ENCODE assay signal across 1 cellular context in the genomic region with DNA sequence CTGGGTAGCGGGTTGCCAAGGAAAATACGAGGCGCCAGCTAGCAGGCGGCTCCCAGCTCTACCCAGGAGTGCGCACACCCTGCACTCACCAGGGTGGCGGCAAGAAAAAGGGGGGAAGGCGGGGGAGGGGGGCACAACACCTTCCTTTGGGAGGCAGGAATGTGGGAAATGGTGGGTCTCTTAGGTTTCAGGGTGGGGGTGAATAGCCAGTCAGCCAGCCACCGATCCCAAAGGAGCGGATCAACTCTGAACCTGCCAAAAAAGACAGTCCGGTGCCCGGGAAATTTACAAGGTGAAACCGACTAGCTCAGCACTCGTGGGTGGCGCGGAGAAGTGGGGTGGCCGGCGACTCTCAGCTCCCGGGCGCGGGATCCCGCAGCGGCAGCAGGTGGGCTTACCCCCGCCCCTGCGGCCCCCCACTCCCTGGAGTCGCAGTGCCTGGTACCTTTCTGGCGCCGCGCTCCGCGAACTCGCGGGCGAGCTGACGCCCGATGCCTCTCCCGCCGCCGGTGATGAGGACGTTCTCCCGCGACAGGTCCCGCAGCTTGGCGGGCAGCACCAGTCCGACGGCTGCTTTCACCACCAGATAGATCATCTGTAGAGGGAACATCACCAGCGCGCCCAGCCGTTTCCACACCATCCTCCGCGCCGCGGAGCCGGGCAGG.
TF ChIP-seq lines count a peak whose summit lies in the region.

No MANE protein-coding gene starts in this region.

TF ChIP-seq in H1, 55 proteins besides CTCF, POLR2A, EP300 and RAD21:
- TF ChIP-seq HDAC2 (IDR thresholded peaks at IDR 0.05; ENCODE audit: borderline replicate concordance in 1 of 2, low read depth in 2 of 2, low read length in 2 of 2) (0 out of 4 replicates have a peak, but pooled peaks of 1 of the 2 experiments have one; percentile 36), CHD1 (IDR thresholded peaks at IDR 0.05; ENCODE audit: low read depth, low read length) (no peak), SIN3A (conservative IDR thresholded peaks at IDR 0.05 in 1 of 2, IDR thresholded peaks at IDR 0.05 in 1 of 2; ENCODE audit: low read depth in 1 of 2, low read length in 2 of 2) (peak in 1 of 2 experiments; percentile 8; a peak in 1 of 4 replicates), KDM4A (IDR thresholded peaks at IDR 0.05; ENCODE audit: low read depth, low read length, severe bottlenecking) (peak; percentile 33), TEAD4 (IDR thresholded peaks at IDR 0.05; ENCODE audit: low read depth, low read length) (0 out of 2 replicates have a peak, but pooled peaks have one; percentile 5), BACH1 (IDR thresholded peaks at IDR 0.05; ENCODE audit: low read length) (no peak), CREB1 (IDR thresholded peaks at IDR 0.05) (peak; percentile 37; the same call in 1 of the 2 replicates)
- TF ChIP-seq, protein P1, sequence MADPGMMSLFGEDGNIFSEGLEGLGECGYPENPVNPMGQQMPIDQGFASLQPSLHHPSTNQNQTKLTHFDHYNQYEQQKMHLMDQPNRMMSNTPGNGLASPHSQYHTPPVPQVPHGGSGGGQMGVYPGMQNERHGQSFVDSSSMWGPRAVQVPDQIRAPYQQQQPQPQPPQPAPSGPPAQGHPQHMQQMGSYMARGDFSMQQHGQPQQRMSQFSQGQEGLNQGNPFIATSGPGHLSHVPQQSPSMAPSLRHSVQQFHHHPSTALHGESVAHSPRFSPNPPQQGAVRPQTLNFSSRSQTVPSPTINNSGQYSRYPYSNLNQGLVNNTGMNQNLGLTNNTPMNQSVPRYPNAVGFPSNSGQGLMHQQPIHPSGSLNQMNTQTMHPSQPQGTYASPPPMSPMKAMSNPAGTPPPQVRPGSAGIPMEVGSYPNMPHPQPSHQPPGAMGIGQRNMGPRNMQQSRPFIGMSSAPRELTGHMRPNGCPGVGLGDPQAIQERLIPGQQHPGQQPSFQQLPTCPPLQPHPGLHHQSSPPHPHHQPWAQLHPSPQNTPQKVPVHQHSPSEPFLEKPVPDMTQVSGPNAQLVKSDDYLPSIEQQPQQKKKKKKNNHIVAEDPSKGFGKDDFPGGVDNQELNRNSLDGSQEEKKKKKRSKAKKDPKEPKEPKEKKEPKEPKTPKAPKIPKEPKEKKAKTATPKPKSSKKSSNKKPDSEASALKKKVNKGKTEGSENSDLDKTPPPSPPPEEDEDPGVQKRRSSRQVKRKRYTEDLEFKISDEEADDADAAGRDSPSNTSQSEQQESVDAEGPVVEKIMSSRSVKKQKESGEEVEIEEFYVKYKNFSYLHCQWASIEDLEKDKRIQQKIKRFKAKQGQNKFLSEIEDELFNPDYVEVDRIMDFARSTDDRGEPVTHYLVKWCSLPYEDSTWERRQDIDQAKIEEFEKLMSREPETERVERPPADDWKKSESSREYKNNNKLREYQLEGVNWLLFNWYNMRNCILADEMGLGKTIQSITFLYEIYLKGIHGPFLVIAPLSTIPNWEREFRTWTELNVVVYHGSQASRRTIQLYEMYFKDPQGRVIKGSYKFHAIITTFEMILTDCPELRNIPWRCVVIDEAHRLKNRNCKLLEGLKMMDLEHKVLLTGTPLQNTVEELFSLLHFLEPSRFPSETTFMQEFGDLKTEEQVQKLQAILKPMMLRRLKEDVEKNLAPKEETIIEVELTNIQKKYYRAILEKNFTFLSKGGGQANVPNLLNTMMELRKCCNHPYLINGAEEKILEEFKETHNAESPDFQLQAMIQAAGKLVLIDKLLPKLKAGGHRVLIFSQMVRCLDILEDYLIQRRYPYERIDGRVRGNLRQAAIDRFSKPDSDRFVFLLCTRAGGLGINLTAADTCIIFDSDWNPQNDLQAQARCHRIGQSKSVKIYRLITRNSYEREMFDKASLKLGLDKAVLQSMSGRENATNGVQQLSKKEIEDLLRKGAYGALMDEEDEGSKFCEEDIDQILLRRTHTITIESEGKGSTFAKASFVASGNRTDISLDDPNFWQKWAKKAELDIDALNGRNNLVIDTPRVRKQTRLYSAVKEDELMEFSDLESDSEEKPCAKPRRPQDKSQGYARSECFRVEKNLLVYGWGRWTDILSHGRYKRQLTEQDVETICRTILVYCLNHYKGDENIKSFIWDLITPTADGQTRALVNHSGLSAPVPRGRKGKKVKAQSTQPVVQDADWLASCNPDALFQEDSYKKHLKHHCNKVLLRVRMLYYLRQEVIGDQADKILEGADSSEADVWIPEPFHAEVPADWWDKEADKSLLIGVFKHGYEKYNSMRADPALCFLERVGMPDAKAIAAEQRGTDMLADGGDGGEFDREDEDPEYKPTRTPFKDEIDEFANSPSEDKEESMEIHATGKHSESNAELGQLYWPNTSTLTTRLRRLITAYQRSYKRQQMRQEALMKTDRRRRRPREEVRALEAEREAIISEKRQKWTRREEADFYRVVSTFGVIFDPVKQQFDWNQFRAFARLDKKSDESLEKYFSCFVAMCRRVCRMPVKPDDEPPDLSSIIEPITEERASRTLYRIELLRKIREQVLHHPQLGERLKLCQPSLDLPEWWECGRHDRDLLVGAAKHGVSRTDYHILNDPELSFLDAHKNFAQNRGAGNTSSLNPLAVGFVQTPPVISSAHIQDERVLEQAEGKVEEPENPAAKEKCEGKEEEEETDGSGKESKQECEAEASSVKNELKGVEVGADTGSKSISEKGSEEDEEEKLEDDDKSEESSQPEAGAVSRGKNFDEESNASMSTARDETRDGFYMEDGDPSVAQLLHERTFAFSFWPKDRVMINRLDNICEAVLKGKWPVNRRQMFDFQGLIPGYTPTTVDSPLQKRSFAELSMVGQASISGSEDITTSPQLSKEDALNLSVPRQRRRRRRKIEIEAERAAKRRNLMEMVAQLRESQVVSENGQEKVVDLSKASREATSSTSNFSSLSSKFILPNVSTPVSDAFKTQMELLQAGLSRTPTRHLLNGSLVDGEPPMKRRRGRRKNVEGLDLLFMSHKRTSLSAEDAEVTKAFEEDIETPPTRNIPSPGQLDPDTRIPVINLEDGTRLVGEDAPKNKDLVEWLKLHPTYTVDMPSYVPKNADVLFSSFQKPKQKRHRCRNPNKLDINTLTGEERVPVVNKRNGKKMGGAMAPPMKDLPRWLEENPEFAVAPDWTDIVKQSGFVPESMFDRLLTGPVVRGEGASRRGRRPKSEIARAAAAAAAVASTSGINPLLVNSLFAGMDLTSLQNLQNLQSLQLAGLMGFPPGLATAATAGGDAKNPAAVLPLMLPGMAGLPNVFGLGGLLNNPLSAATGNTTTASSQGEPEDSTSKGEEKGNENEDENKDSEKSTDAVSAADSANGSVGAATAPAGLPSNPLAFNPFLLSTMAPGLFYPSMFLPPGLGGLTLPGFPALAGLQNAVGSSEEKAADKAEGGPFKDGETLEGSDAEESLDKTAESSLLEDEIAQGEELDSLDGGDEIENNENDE (IDR thresholded peaks at IDR 0.05; ENCODE audit: insufficient replicate concordance, low read length), result no peak
- TF ChIP-seq, protein P2, sequence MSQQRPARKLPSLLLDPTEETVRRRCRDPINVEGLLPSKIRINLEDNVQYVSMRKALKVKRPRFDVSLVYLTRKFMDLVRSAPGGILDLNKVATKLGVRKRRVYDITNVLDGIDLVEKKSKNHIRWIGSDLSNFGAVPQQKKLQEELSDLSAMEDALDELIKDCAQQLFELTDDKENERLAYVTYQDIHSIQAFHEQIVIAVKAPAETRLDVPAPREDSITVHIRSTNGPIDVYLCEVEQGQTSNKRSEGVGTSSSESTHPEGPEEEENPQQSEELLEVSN (IDR thresholded peaks at IDR 0.05), result no peak
TF ChIP-seq in H1: peak in this region for 5.
